Comparison of ENCODE assay signal across 11 cellular contexts in the genomic region with DNA sequence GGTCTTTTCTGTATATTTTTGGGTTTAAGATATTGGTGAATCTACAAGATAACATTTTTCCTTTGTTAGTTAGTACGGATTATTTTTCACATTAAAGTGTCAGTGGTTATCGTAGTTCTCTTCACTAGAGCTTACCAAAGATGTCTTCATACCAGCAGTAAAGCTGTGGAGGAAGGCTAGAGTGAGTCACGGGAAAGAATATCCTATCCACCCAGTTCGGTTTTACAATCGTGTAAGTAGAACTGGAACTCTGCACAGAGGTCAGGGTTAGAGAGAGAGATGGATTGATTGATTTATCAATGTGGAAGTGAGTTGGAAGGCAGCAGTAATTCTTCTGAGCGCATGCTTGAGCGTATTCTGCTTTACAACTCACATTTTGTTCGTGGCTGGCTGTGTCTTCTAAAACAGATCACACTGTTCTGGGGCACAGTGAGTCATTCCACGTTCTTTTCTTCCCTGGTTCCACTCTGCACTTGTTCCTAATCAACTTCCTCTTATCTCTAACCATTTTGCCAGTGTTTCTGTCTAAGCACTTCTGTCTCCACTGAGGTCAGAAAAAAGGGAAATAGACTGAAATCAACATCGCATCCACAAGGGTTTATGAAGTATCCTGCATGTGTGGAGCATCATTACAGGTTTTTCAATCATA.
DNase-seq lines count a peak whose midpoint lies in the region; ATAC-seq and TF ChIP-seq lines count a peak whose summit lies in the region.
"Had no signal": no experiment of that assay in that cellular context is flagged by ENCODE, and none has a peak within 500 bp of the region (broad histone marks: within the 10 kb centered on the region; RNA-seq: fewer than 3 reads in every experiment).

No MANE protein-coding gene starts in this region.

- H3K4me1 ChIP-seq in lower lobe of right lung (peaks cover 4% of the 10 kb centered on the region), upper lobe of left lung (peaks cover 0 to 8% (median 0%) of the 10 kb centered on the region in 4 donors)

- 57 to 70% methylated on average over 10 of the region's 10 CpGs for WGBS in upper lobe of left lung, 2 donors

- no peak for TF ChIP-seq EP300 in upper lobe of left lung (IDR thresholded peaks at IDR 0.05)

- H3K27ac ChIP-seq in angular gyrus (ENCODE audit: low read depth, low read length) (peak overlapping the region; percentile 60), lower lobe of right lung (peak overlapping the region; percentile 67), upper lobe of left lung (peak overlapping the region in 3 of 4 donors; percentile 39 to 71 (median 69))
- H3K27ac ChIP-seq: 22Rv1, GM23248, RWPE1 had no signal

- peak in 1 of 4 donors; percentile 55 for TF ChIP-seq POLR2A in upper lobe of left lung (IDR thresholded peaks at IDR 0.05)

- peak; percentile 82 to 90 for ATAC-seq in lower lobe of right lung
- ATAC-seq in upper lobe of left lung (ENCODE audit: low FRiP score in 2 of 2): peak; percentile 51 to 86

- H3K4me3 ChIP-seq in lower lobe of right lung: no peak overlapping the region
- no peak overlapping the region for H3K4me3 ChIP-seq in upper lobe of left lung
- H3K4me3 ChIP-seq: GM23248 had no signal

- H3K9me3 ChIP-seq in lower lobe of right lung (no peaks in the 10 kb centered on the region), upper lobe of left lung (no peaks in the 10 kb centered on the region)

- DNase-seq in DMS53 (lab: John Stamatoyannopoulos, UW) (peak; percentile 14), DMS53 treated with DMSO at 0.1 percent for 48 hours (lab: John Stamatoyannopoulos, UW; ENCODE audit: unreplicated experiment) (no peak), lower lobe of right lung (no peak), upper lobe of left lung (peak in 1 of 2 donors; percentile 40), NCI-H226 (no peak), GM13976 (ENCODE audit: low spot score) (no peak)
- no peak for DNase-seq in stimulated activated CD8-positive, alpha-beta memory T cell treated with anti-CD3 and anti-CD28 coated beads, Interleukin-4, amount 100 ng/mL, for 48 hours
- DNase-seq: GM23248 had no signal

- no peaks in the 10 kb centered on the region for H3K27me3 ChIP-seq in lower lobe of right lung (ENCODE audit: low read depth)
- no peaks in the 10 kb centered on the region for H3K27me3 ChIP-seq in upper lobe of left lung

- intact Hi-C loops in lower lobe of right lung (cut with DNase I): no loop called here

- H3K36me3 ChIP-seq in lower lobe of right lung (no peaks in the 10 kb centered on the region), upper lobe of left lung (no peaks in the 10 kb centered on the region)

- in situ Hi-C loops in GM13976 (cut with MboI; ENCODE audit: low sequenced_read_pairs, unreplicated experiment): no loop called here

- TF ChIP-seq CTCF in lower lobe of right lung (IDR thresholded peaks at IDR 0.05) (no peak), upper lobe of left lung (IDR thresholded peaks at IDR 0.05) (no peak), GM13976 (IDR thresholded peaks at IDR 0.05; ENCODE audit: borderline replicate concordance, control extremely low read depth, extremely low read depth, insufficient read depth, missing control alignments) (no peak)
